Comparison of ENCODE assay signal across 1 cellular context in the genomic region with DNA sequence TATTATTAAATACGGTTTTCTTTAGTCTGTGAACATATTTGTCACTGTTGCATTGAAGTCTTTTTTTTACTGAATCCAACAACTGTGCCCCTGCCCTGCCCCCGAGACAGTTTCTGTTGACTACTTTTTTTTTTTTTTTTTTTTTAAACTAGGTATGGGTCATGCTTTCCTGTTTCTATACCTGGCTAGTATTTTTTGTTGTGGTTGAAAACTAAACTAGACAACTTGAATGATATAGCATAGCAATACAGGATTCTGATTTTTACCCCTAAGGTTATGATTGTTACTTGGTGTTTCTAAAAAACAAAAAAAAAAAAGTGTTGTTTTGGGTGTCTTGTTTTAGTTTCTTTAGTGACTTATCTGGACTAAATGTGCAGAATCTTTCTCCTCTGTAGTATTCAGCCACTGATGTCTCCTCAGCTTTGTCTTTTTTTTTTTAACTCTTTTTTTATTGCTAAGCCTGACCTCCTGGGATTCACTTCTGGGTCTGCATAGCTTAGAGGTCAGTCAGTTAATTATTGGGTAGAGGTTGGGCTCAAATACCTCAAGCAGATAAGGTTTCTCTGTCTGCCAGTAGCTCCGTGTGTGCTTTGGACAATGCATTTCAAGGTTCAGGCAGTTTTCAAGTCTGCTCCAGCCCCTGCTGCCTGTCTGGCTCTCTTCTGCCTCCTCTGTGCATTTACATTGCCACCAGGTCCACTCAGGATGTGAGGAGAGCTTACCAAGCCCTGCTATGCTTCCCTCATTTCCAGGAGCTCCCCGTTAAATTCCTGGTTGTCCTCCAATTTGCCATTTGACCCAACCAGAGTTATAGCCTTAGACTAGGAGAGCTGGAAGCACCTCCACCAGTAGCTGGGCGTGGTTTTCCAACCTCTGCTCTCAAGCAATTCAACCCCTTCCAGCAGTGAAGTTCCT.
TF ChIP-seq lines count a peak whose summit lies in the region.

No MANE protein-coding gene starts in this region.

TF ChIP-seq in SK-N-SH treated with all-trans-retinoic acid at 6 μM for 48 hours, 23 proteins besides CTCF, POLR2A, EP300 and RAD21 (continued from another document):
- TF ChIP-seq, protein P1, sequence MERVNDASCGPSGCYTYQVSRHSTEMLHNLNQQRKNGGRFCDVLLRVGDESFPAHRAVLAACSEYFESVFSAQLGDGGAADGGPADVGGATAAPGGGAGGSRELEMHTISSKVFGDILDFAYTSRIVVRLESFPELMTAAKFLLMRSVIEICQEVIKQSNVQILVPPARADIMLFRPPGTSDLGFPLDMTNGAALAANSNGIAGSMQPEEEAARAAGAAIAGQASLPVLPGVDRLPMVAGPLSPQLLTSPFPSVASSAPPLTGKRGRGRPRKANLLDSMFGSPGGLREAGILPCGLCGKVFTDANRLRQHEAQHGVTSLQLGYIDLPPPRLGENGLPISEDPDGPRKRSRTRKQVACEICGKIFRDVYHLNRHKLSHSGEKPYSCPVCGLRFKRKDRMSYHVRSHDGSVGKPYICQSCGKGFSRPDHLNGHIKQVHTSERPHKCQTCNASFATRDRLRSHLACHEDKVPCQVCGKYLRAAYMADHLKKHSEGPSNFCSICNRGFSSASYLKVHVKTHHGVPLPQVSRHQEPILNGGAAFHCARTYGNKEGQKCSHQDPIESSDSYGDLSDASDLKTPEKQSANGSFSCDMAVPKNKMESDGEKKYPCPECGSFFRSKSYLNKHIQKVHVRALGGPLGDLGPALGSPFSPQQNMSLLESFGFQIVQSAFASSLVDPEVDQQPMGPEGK (CRISPR knock-in tag; IDR thresholded peaks at IDR 0.05; ENCODE audit: borderline replicate concordance): no peak
- TF ChIP-seq ARNTL (CRISPR knock-in tag; IDR thresholded peaks at IDR 0.05; ENCODE audit: borderline replicate concordance, low read depth) (no peak), ESRRG (CRISPR knock-in tag; IDR thresholded peaks at IDR 0.05) (no peak), SNAI2 (CRISPR knock-in tag; IDR thresholded peaks at IDR 0.05) (no peak), CSDC2 (CRISPR knock-in tag; IDR thresholded peaks at IDR 0.05) (no peak), ISL1 (CRISPR knock-in tag; IDR thresholded peaks at IDR 0.05) (no peak)
